In genomic region chr11:79546366-79546765, GRCh38 we compare ENCODE assay signal across 25 cellular contexts.
DNase-seq lines count a peak whose midpoint lies in the region; ATAC-seq, FAIRE-seq and TF ChIP-seq lines count a peak whose summit lies in the region.
"Had no signal": no experiment of that assay in that cellular context is flagged by ENCODE, and none has a peak within 500 bp of the region (broad histone marks: within the 10 kb centered on the region; RNA-seq: fewer than 3 reads in every experiment).

No MANE protein-coding gene starts in this region.

- no peaks in the 10 kb centered on the region for H3K9me1 ChIP-seq in keratinocyte (ENCODE audit: control insufficient read depth, extremely low read depth, insufficient read depth, low read length)

- TF ChIP-seq CTCF in keratinocyte (optimal IDR thresholded peaks at IDR 0.05 in 1 of 3, IDR thresholded peaks at IDR 0.05 in 1 of 3, conservative IDR thresholded peaks at IDR 0.05 in 1 of 3; ENCODE audit: extremely low read depth in 1 of 3, insufficient read depth in 2 of 3, low read length in 3 of 3) (no peak), PC-3 (conservative IDR thresholded peaks at IDR 0.05; ENCODE audit: low read depth, low read length) (no peak)

- H3F3A ChIP-seq in PC-3 (ENCODE audit: low read length, unreplicated experiment): no peaks in the 10 kb centered on the region

- DNase-seq in COLO668 (lab: John Stamatoyannopoulos, UW; ENCODE audit: unreplicated experiment) (peak; percentile 14), DMS153 treated with DMSO at 0.1 percent for 48 hours (lab: John Stamatoyannopoulos, UW; ENCODE audit: unreplicated experiment) (peak; percentile 1), NCI-H510A treated with DMSO at 0.1 percent for 48 hours (lab: John Stamatoyannopoulos, UW) (peak; percentile 73), keratinocyte (ENCODE audit: low read depth, low spot score) (no peak), PC-3 (no peak)
- DNase-seq: activated CD4-positive, alpha-beta T cell treated with anti-CD3 and anti-CD28 coated beads for 4 hours; activated CD8-positive, alpha-beta T cell treated with anti-CD3 and anti-CD28 coated beads, Interleukin-2, amount 10 ng/mL, durations not matched to agents 7 days and 5 days; activated naive CD4-positive, alpha-beta T cell treated with anti-CD3 and anti-CD28 coated beads, Interleukin-2, amount 50 U/mL, for 16 hours; amniotic stem cell; CD8-positive, alpha-beta memory T cell; dorsolateral prefrontal cortex; gastrocnemius medialis; GOT3; HFFc6; Kasumi-1; MV-4-11; NCI-H2107; ovary; stimulated activated CD4-positive, alpha-beta T cell treated with anti-CD3 and anti-CD28 coated beads, Interleukin-15, amount 100 ng/mL, for 24 hours; stimulated activated CD4-positive, alpha-beta T cell treated with anti-CD3 and anti-CD28 coated beads, Interleukin-4, amount 100 ng/mL, for 4 hours; tibial artery had no signal

- peaks cover 8% of the 10 kb centered on the region for H3K4me1 ChIP-seq in keratinocyte (ENCODE audit: control insufficient read depth, extremely low read depth, insufficient read depth, low read length)
- H3K4me1 ChIP-seq in PC-3 (ENCODE audit: insufficient read depth, low read length): no peaks in the 10 kb centered on the region
- H3K4me1 ChIP-seq: gastrocnemius medialis, tibial artery had no signal

- no peak overlapping the region for H3K9ac ChIP-seq in keratinocyte (ENCODE audit: control insufficient read depth, extremely low read depth, insufficient read depth, low read length)
- no peak overlapping the region for H3K9ac ChIP-seq in PC-3 (ENCODE audit: low read length)

- dilution Hi-C loops in keratinocyte (cut with MboI; ENCODE audit: extremely low pct_ligation_motif_present, low sequenced_read_pairs): no loop called here

- H3K9me3 ChIP-seq in keratinocyte (ENCODE audit: control insufficient read depth, low read depth, low read length) (no peaks in the 10 kb centered on the region), PC-3 (ENCODE audit: low read length) (0 out of 2 replicates have a peak, but pooled peaks cover 3% of the 10 kb centered on the region)
- H3K9me3 ChIP-seq: gastrocnemius medialis, ovary, tibial artery had no signal

- CTCF ChIA-PET in PC-3 (lab: Charles Lee): no interaction called here

- no peak for FAIRE-seq in keratinocyte (lab: Jason Lieb, UNC)
- FAIRE-seq: endometrium had no signal

- H3K79me2 ChIP-seq in keratinocyte (ENCODE audit: control insufficient read depth, insufficient read depth, low read length) (no peaks in the 10 kb centered on the region), PC-3 (ENCODE audit: low read length) (no peaks in the 10 kb centered on the region)

- no TSS peak for BruUV-seq in PC-3 (replicated peaks; lab: Mats Ljungman, UMichigan)

- H3K27me3 ChIP-seq in keratinocyte (ENCODE audit: control insufficient read depth, extremely low read depth, insufficient read depth, low read length): no peaks in the 10 kb centered on the region
- H3K27me3 ChIP-seq in PC-3 (ENCODE audit: low read length): peaks cover 22% of the 10 kb centered on the region
- H3K27me3 ChIP-seq: ovary, tibial artery had no signal

- H4K20me1 ChIP-seq in keratinocyte (ENCODE audit: control insufficient read depth, extremely low read depth, insufficient read depth, low read length) (no peaks in the 10 kb centered on the region), PC-3 (ENCODE audit: low read length) (no peaks in the 10 kb centered on the region)

- H3K36me3 ChIP-seq in keratinocyte (ENCODE audit: control insufficient read depth in 2 of 2, extremely low read depth in 1 of 2, insufficient read depth in 2 of 2, low read length in 2 of 2) (no peaks in the 10 kb centered on the region), PC-3 (ENCODE audit: low read depth, low read length) (no peaks in the 10 kb centered on the region)
- H3K36me3 ChIP-seq: gastrocnemius medialis, ovary, tibial artery had no signal

- H3K4me2 ChIP-seq in keratinocyte (ENCODE audit: control insufficient read depth, extremely low read depth, insufficient read depth, low read depth, low read length) (peak overlapping the region; percentile 62), PC-3 (ENCODE audit: low read length) (no peak overlapping the region)

- POLR2A ChIA-PET in PC-3 (lab: Charles Lee; ENCODE audit: unreplicated experiment): no interaction called here

- peak overlapping the region; percentile 82 for H2AFZ ChIP-seq in keratinocyte (ENCODE audit: control insufficient read depth, low read length)
- no peak overlapping the region for H2AFZ ChIP-seq in PC-3 (ENCODE audit: low read length)

- ATAC-seq in GM21381 (IDR thresholded peaks at IDR 0.05; ENCODE audit: unreplicated experiment): no peak
- ATAC-seq in HG03378 (IDR thresholded peaks at IDR 0.05; ENCODE audit: unreplicated experiment): no peak
- no peak for ATAC-seq in PC-3
- ATAC-seq: activated CD8-positive, alpha-beta T cell treated with anti-CD3 and anti-CD28 coated beads, Interleukin-2, amount 10 ng/mL, durations not matched to agents 7 days and 5 days; activated T-helper 17 cell treated with anti-CD3 and anti-CD28 coated beads, Interleukin-2, amount 50 U/mL, for 72 hours; gastrocnemius medialis had no signal

- H3K9me2 ChIP-seq in PC-3 (replicated peaks; ENCODE audit: low read length): no peaks in the 10 kb centered on the region

- H3K4me3 ChIP-seq in keratinocyte (ENCODE audit: control insufficient read depth in 2 of 3, extremely low read depth in 1 of 3, insufficient read depth in 2 of 3, low read depth in 1 of 3, low read length in 3 of 3) (no peak overlapping the region), PC-3 (ENCODE audit: low read length) (no peak overlapping the region)
- H3K4me3 ChIP-seq: dorsolateral prefrontal cortex, gastrocnemius medialis, ovary, tibial artery had no signal

- no peak overlapping the region for H3K27ac ChIP-seq in keratinocyte (ENCODE audit: control insufficient read depth, insufficient read depth, low read length)
- H3K27ac ChIP-seq in PC-3 (ENCODE audit: low read length): no peak overlapping the region
- H3K27ac ChIP-seq: dorsolateral prefrontal cortex, gastrocnemius medialis, ovary, tibial artery had no signal

- intact Hi-C loops in PC-3 (cut with micrococcal nuclease): no loop called here

Comparison
In these comparisons a context has a peak if more than half of its experiments do, and no peak if none do; other contexts are left out.
1. DNase-seq: peak in COLO668 (single experiment), DMS153 treated with DMSO at 0.1 percent for 48 hours (single experiment) and NCI-H510A treated with DMSO at 0.1 percent for 48 hours (single experiment); none in keratinocyte (single experiment) and PC-3 (single experiment).